ENCODE assay signal across 1 cellular context in the genomic region with DNA sequence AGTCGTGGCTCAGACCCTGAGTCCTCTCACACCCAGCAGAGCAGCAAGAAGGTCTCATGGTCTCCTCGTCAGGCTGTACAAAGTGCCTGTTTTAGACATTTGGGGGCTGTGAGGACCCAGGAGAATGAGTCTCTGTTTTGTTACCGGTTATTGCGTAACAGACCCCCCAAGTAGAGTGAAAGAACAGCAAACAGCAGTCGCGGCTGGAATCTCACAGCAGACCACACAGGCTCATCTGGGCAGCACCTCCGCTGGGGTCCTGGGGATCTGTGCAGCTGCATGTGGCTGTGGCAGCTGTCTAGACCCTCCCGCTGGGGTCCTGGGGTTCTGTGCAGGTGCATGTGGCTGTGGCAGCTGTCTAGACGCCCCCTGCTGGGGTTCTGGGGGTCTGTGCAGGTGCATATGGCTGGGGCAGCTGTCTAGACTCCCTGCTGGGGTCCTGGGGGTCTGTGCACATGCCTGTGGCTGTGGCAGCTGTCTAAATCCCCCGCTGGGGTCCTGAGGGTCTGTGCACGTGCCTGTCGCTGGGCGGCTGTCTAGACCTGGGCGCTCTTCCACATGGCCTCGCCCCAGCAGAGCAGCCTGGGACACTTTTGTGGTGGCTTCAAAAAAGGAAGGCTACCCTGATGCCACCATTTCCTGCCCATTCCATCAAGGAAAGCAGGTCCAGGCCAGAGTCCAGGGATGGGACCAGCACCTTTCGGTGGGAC.
TF ChIP-seq lines count a peak whose summit lies in the region.

No MANE protein-coding gene starts in this region.

TF ChIP-seq in GM23338, 12 proteins besides CTCF, POLR2A, EP300 and RAD21 (continued from another document):
- TF ChIP-seq, protein P1, sequence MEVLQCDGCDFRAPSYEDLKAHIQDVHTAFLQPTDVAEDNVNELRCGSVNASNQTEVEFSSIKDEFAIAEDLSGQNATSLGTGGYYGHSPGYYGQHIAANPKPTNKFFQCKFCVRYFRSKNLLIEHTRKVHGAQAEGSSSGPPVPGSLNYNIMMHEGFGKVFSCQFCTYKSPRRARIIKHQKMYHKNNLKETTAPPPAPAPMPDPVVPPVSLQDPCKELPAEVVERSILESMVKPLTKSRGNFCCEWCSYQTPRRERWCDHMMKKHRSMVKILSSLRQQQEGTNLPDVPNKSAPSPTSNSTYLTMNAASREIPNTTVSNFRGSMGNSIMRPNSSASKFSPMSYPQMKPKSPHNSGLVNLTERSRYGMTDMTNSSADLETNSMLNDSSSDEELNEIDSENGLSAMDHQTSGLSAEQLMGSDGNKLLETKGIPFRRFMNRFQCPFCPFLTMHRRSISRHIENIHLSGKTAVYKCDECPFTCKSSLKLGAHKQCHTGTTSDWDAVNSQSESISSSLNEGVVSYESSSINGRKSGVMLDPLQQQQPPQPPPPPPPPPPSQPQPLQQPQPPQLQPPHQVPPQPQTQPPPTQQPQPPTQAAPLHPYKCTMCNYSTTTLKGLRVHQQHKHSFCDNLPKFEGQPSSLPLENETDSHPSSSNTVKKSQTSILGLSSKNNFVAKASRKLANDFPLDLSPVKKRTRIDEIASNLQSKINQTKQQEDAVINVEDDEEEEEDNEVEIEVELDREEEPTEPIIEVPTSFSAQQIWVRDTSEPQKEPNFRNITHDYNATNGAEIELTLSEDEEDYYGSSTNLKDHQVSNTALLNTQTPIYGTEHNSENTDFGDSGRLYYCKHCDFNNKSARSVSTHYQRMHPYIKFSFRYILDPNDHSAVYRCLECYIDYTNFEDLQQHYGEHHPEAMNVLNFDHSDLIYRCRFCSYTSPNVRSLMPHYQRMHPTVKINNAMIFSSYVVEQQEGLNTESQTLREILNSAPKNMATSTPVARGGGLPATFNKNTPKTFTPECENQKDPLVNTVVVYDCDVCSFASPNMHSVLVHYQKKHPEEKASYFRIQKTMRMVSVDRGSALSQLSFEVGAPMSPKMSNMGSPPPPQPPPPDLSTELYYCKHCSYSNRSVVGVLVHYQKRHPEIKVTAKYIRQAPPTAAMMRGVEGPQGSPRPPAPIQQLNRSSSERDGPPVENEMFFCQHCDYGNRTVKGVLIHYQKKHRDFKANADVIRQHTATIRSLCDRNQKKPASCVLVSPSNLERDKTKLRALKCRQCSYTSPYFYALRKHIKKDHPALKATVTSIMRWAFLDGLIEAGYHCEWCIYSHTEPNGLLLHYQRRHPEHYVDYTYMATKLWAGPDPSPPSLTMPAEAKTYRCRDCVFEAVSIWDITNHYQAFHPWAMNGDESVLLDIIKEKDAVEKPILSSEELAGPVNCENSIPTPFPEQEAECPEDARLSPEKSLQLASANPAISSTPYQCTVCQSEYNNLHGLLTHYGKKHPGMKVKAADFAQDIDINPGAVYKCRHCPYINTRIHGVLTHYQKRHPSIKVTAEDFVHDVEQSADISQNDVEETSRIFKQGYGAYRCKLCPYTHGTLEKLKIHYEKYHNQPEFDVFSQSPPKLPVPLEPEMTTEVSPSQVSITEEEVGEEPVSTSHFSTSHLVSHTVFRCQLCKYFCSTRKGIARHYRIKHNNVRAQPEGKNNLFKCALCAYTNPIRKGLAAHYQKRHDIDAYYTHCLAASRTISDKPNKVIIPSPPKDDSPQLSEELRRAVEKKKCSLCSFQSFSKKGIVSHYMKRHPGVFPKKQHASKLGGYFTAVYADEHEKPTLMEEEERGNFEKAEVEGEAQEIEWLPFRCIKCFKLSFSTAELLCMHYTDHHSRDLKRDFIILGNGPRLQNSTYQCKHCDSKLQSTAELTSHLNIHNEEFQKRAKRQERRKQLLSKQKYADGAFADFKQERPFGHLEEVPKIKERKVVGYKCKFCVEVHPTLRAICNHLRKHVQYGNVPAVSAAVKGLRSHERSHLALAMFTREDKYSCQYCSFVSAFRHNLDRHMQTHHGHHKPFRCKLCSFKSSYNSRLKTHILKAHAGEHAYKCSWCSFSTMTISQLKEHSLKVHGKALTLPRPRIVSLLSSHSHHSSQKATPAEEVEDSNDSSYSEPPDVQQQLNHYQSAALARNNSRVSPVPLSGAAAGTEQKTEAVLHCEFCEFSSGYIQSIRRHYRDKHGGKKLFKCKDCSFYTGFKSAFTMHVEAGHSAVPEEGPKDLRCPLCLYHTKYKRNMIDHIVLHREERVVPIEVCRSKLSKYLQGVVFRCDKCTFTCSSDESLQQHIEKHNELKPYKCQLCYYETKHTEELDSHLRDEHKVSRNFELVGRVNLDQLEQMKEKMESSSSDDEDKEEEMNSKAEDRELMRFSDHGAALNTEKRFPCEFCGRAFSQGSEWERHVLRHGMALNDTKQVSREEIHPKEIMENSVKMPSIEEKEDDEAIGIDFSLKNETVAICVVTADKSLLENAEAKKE (CRISPR knock-in tag; IDR thresholded peaks at IDR 0.05): no peak
- no peak for TF ChIP-seq EZH2phosphoT487 (IDR thresholded peaks at IDR 0.05; ENCODE audit: unreplicated experiment)
- no peak for TF ChIP-seq STAT1 (IDR thresholded peaks at IDR 0.05; ENCODE audit: unreplicated experiment)
- TF ChIP-seq CREB1 (CRISPR knock-in tag; IDR thresholded peaks at IDR 0.05; ENCODE audit: low read depth): no peak
